In the genomic region with DNA sequence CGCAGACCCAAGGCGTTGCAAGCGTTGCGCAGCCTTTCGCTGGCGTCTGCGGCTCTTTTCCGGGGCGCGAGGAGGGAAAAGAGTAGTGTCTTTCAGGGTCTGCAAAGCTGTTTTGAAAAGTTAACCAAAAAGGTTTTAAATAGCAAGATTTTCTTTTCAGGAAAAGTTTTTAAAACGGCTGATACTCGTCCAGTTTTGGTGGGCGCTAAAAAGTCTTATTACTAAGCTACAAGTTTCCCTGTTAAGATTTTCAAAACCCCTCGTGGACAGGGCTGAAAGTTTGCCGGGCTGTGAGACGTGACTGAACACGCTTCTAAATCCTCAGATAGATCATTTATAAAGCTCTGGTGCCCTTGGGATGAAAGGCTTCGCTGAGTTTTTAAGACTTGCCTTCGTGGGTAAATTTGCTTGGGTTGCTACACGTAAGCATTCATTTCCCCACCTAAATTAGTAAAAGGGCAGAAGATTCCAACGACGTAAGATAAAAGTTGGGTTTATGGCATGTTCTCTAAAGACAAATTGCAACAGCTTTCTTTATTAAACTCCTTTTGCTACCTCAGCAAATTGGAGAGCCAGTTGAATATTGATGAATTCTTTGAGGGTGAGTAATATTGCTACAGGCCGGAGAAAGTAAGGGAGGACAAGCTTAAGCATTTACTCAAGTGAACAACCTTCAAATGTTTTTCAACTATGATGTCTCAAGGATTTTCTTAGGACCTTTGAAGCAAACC, we compare ENCODE assay signal across 9 cellular contexts.
A peak's percentile ranks its signal among the peaks of the same experiment; 100 is the strongest.
DNase-seq lines count a peak whose midpoint lies in the region; ATAC-seq, FAIRE-seq and TF ChIP-seq lines count a peak whose summit lies in the region.
"Had no signal": no experiment of that assay in that cellular context is flagged by ENCODE, and none has a peak within 500 bp of the region (broad histone marks: within the 10 kb centered on the region; RNA-seq: fewer than 3 reads in every experiment).

No MANE protein-coding gene starts in this region.

- 46 to 66% (median 61%) methylated on average over 23 of the region's 23 CpGs for WGBS in psoas muscle, 3 donors

- H3K79me2 ChIP-seq in endothelial cell of umbilical vein (ENCODE audit: control insufficient read depth, insufficient read depth, low read length) = peaks cover 17% of the 10 kb centered on the region

- H4K20me1 ChIP-seq in endothelial cell of umbilical vein (replicated peaks; ENCODE audit: control insufficient read depth, extremely low read depth, insufficient read depth, low read length) = no peaks in the 10 kb centered on the region

- H3K9me1 ChIP-seq in endothelial cell of umbilical vein (replicated peaks; ENCODE audit: control insufficient read depth, extremely low read depth, insufficient read depth, low read length) = no peaks in the 10 kb centered on the region

- TF ChIP-seq CTCF in endothelial cell of umbilical vein (IDR thresholded peaks at IDR 0.05; ENCODE audit: extremely low read depth in 1 of 2, insufficient read depth in 1 of 2, low read depth in 1 of 2, low read length in 2 of 2) = no peak
- TF ChIP-seq CTCF in psoas muscle (IDR thresholded peaks at IDR 0.05) = no peak

- H3K36me3 ChIP-seq in MG63 (peaks cover 11% of the 10 kb centered on the region), endothelial cell of umbilical vein (ENCODE audit: control insufficient read depth in 2 of 2, extremely low read depth in 1 of 2, insufficient read depth in 2 of 2, low read length in 2 of 2) (no peaks in the 10 kb centered on the region), psoas muscle (ENCODE audit: insufficient read depth in 1 of 2, low read depth in 1 of 2) (peaks cover 0 to 5% of the 10 kb centered on the region in 2 donors)

- H3K4me1 ChIP-seq in endothelial cell of umbilical vein (ENCODE audit: control insufficient read depth, extremely low read depth, insufficient read depth, low read length) = peaks cover 22% of the 10 kb centered on the region
- no peaks in the 10 kb centered on the region for H3K4me1 ChIP-seq in psoas muscle

- H2AFZ ChIP-seq in endothelial cell of umbilical vein (ENCODE audit: low read depth, low read length) = no peak overlapping the region

- ATAC-seq in psoas muscle (no peak), HG02884 (IDR thresholded peaks at IDR 0.05; ENCODE audit: unreplicated experiment) (no peak)

- dilution Hi-C loops in endothelial cell of umbilical vein (cut with MboI; ENCODE audit: extremely low pct_ligation_motif_present, low sequenced_read_pairs) = no loop called here

- no peak for FAIRE-seq in endothelial cell of umbilical vein (lab: Jason Lieb, UNC)

- peak overlapping the region; percentile 75 for H3K4me3 ChIP-seq in MG63
- H3K4me3 ChIP-seq in endothelial cell of umbilical vein (replicated peaks in 1 of 3; ENCODE audit: insufficient read depth in 1 of 3, low read depth in 1 of 3, low read length in 3 of 3) = peak overlapping the region in 2 of 3 experiments; percentile 4 to 80
- H3K4me3 ChIP-seq in psoas muscle = peak overlapping the region; percentile 75

- H3K4me2 ChIP-seq in endothelial cell of umbilical vein (ENCODE audit: insufficient read depth, low read length) = peak overlapping the region; percentile 80

- H3K9ac ChIP-seq in endothelial cell of umbilical vein (replicated peaks; ENCODE audit: extremely low read depth, insufficient read depth, low read length) = no peak overlapping the region

- no TSS peak for BruUV-seq in endothelial cell of umbilical vein (replicated peaks; lab: Mats Ljungman, UMichigan)

- POLR2A ChIA-PET in endothelial cell of umbilical vein (lab: Charles Lee) = no interaction called here

- CTCF ChIA-PET in endothelial cell of umbilical vein (lab: Charles Lee) = interaction anchor here (0.8 to 1.4 kb wide), 8 partner anchors 16 to 212 kb away, joined by 3 to 9 read pairs (median 4); no protein-coding TSS in a partner anchor

- H3K9me3 ChIP-seq in MG63 (no peaks in the 10 kb centered on the region), endothelial cell of umbilical vein (replicated peaks; ENCODE audit: control insufficient read depth, insufficient read depth, low read length) (no peaks in the 10 kb centered on the region), psoas muscle (no peaks in the 10 kb centered on the region)

- DNase-seq in EL = peak; percentile 68
- no peak for DNase-seq in MG63
- DNase-seq in endothelial cell of umbilical vein (ENCODE audit: low read depth, low spot score) = peak; percentile 42
- DNase-seq in psoas muscle = no peak
- no peak for DNase-seq in NCI-H2171 (lab: John Stamatoyannopoulos, UW)
- no peak for DNase-seq in NOMO-1 treated with dmso at 0.1 percent for 144 hours (lab: John Stamatoyannopoulos, UW; ENCODE audit: unreplicated experiment)
- DNase-seq in foreskin melanocyte = no peak
- DNase-seq: RPMI8226 had no signal

- H3K27me3 ChIP-seq in MG63 = no peaks in the 10 kb centered on the region
- H3K27me3 ChIP-seq in endothelial cell of umbilical vein (ENCODE audit: control insufficient read depth in 2 of 2, insufficient read depth in 2 of 2, low read length in 2 of 2) = no peaks in the 10 kb centered on the region
- H3K27me3 ChIP-seq in psoas muscle (ENCODE audit: insufficient read depth in 3 of 3, low read length in 2 of 3) = peaks cover 0 to 13% (median 4%) of the 10 kb centered on the region in 3 donors

- intact Hi-C loops in endothelial cell of umbilical vein (cut with micrococcal nuclease) = no loop called here
- intact Hi-C loops in psoas muscle (cut with DNase I) = no loop called here

- no peak for TF ChIP-seq POLR2A in endothelial cell of umbilical vein (IDR thresholded peaks at IDR 0.05; ENCODE audit: low read depth, low read length)

- no peak overlapping the region for H3K27ac ChIP-seq in endothelial cell of umbilical vein (ENCODE audit: insufficient read depth, low read depth, low read length)
- peak overlapping the region; percentile 84 for H3K27ac ChIP-seq in psoas muscle

TF ChIP-seq in endothelial cell of umbilical vein, 7 proteins besides CTCF, POLR2A, EP300 and RAD21:
- TF ChIP-seq MYC (IDR thresholded peaks at IDR 0.05; ENCODE audit: low read depth, low read length) (no peak), GATA2 (IDR thresholded peaks at IDR 0.05; ENCODE audit: insufficient read depth, insufficient read length, low read depth, low read length) (no peak)

Comparison
In these comparisons a context has a peak if more than half of its experiments do, and no peak if none do; other contexts are left out.
1. DNase-seq: peak in EL (single experiment) and endothelial cell of umbilical vein (single experiment); none in MG63 (single experiment), psoas muscle (0 of 2), NCI-H2171 (single experiment), NOMO-1 treated with dmso at 0.1 percent for 144 hours (single experiment) and foreskin melanocyte (single experiment).
2. Peak in every context shown above with its lines, with median percentiles within 50 percentile points of each other: H3K4me3 ChIP-seq.